Comparison of ENCODE assay signal across 1 cellular context in genomic region chr16:81633680-81634379, GRCh38.
TF ChIP-seq lines count a peak whose summit lies in the region.

No MANE protein-coding gene starts in this region.

TF ChIP-seq in K562, 482 proteins besides CTCF, POLR2A, EP300 and RAD21 (continued from another document and continues in another):
- TF ChIP-seq ZMIZ1 (IDR thresholded peaks at IDR 0.05; ENCODE audit: low read depth in 2 of 2, low read length in 2 of 2): peak in 1 of 2 experiments; percentile 47; a peak in 1 of 4 replicates
- no peak for TF ChIP-seq SMC3 (conservative IDR thresholded peaks at IDR 0.05; ENCODE audit: insufficient read depth, low read depth, low read length)
- TF ChIP-seq NCOR1 (IDR thresholded peaks at IDR 0.05): peak; percentile 78
- TF ChIP-seq ZNF347 (CRISPR knock-in tag; IDR thresholded peaks at IDR 0.05; ENCODE audit: low read depth): no peak
- TF ChIP-seq ZFPM2 (CRISPR knock-in tag; IDR thresholded peaks at IDR 0.05): no peak
- TF ChIP-seq JUND (IDR thresholded peaks at IDR 0.05; ENCODE audit: borderline replicate concordance, low read depth, low read length): peak; percentile 24; the same call in 1 of the 2 replicates
- no peak for TF ChIP-seq JUND (tag; IDR thresholded peaks at IDR 0.05; ENCODE audit: borderline replicate concordance, low read depth, low read length)
- no peak for TF ChIP-seq KAT7 (CRISPR knock-in tag; IDR thresholded peaks at IDR 0.05; ENCODE audit: borderline replicate concordance)
- TF ChIP-seq RCOR1 (IDR thresholded peaks at IDR 0.05; ENCODE audit: borderline replicate concordance in 1 of 2, low read depth in 2 of 2, low read length in 2 of 2): peak in 1 of 2 experiments; percentile 82; a peak in 2 of 4 replicates
- TF ChIP-seq NFIC (IDR thresholded peaks at IDR 0.05): peak; percentile 51
- no peak for TF ChIP-seq ATF4 (CRISPR knock-in tag; IDR thresholded peaks at IDR 0.05)
- TF ChIP-seq ZNF431 (CRISPR knock-in tag; IDR thresholded peaks at IDR 0.05): no peak
- TF ChIP-seq SAP30 (IDR thresholded peaks at IDR 0.05; ENCODE audit: borderline replicate concordance, insufficient read depth, low read depth, low read length, poor library complexity, severe bottlenecking): no peak
- TF ChIP-seq ZNF324 (CRISPR knock-in tag; IDR thresholded peaks at IDR 0.05): no peak
- TF ChIP-seq PHF21A (IDR thresholded peaks at IDR 0.05; ENCODE audit: borderline replicate concordance, low read depth): no peak
- TF ChIP-seq GATA2 (CRISPR knock-in tag; IDR thresholded peaks at IDR 0.05): peak; percentile 78
- 0 out of 2 replicates have a peak, but pooled peaks have one; percentile 43 for TF ChIP-seq PBX2 (CRISPR knock-in tag; IDR thresholded peaks at IDR 0.05; ENCODE audit: low read depth)
- peak; percentile 87 for TF ChIP-seq PBX2 (tag; conservative IDR thresholded peaks at IDR 0.05; ENCODE audit: low read depth)
- TF ChIP-seq HDAC2 (IDR thresholded peaks at IDR 0.05): 0 out of 2 replicates have a peak, but pooled peaks have one; percentile 50
- no peak for TF ChIP-seq ZNF140 (CRISPR knock-in tag; IDR thresholded peaks at IDR 0.05)
- peak; percentile 85 for TF ChIP-seq ARID1B (IDR thresholded peaks at IDR 0.05)
- TF ChIP-seq HDGF (IDR thresholded peaks at IDR 0.05): no peak
- TF ChIP-seq ZNF780A (CRISPR knock-in tag; IDR thresholded peaks at IDR 0.05): no peak
- TF ChIP-seq THRB (CRISPR knock-in tag; conservative IDR thresholded peaks at IDR 0.05): no peak
- peak; percentile 27; the same call in 1 of the 2 replicates for TF ChIP-seq MTA3 (IDR thresholded peaks at IDR 0.05; ENCODE audit: borderline replicate concordance)
- TF ChIP-seq RERE (CRISPR knock-in tag; IDR thresholded peaks at IDR 0.05; ENCODE audit: borderline replicate concordance): no peak
- no peak for TF ChIP-seq MAFK (IDR thresholded peaks at IDR 0.05; ENCODE audit: low read length)
- no peak for TF ChIP-seq ZBTB1 (CRISPR knock-in tag; IDR thresholded peaks at IDR 0.05; ENCODE audit: borderline replicate concordance, low read depth)
- no peak for TF ChIP-seq SMARCB1 (IDR thresholded peaks at IDR 0.05; ENCODE audit: insufficient read length, low read depth)
- TF ChIP-seq PHB2 (IDR thresholded peaks at IDR 0.05; ENCODE audit: low read depth): no peak; the same call in 1 of the 2 replicates
- peak; percentile 31; the same call in 1 of the 2 replicates for TF ChIP-seq ZNF584 (CRISPR knock-in tag; IDR thresholded peaks at IDR 0.05; ENCODE audit: low read depth)
- TF ChIP-seq ETV5 (CRISPR knock-in tag; IDR thresholded peaks at IDR 0.05; ENCODE audit: low read depth): no peak; the same call in 1 of the 2 replicates
- TF ChIP-seq SMARCE1 (IDR thresholded peaks at IDR 0.05): no peak; the same call in 1 of the 2 replicates
- TF ChIP-seq HMBOX1 (IDR thresholded peaks at IDR 0.05): no peak; the same call in 1 of the 2 replicates
- no peak for TF ChIP-seq COPS2 (conservative IDR thresholded peaks at IDR 0.05)
- TF ChIP-seq MEIS2 (IDR thresholded peaks at IDR 0.05; ENCODE audit: partially characterized antibody): peak; percentile 98
- peak; percentile 76; the same call in 1 of the 2 replicates for TF ChIP-seq DMBX1 (CRISPR knock-in tag; IDR thresholded peaks at IDR 0.05; ENCODE audit: borderline replicate concordance)
- peak; percentile 29; the same call in 1 of the 2 replicates for TF ChIP-seq GATAD2A (IDR thresholded peaks at IDR 0.05)
- no peak for TF ChIP-seq ZNF551 (CRISPR knock-in tag; IDR thresholded peaks at IDR 0.05)
- TF ChIP-seq STAT6 (CRISPR knock-in tag; IDR thresholded peaks at IDR 0.05): no peak
- TF ChIP-seq HDAC3 (IDR thresholded peaks at IDR 0.05; ENCODE audit: borderline replicate concordance, partially characterized antibody): peak; percentile 45
- no peak for TF ChIP-seq ZNF274 (IDR thresholded peaks at IDR 0.05; ENCODE audit: borderline replicate concordance, low read depth, low read length)
- TF ChIP-seq CBFA2T2 (conservative IDR thresholded peaks at IDR 0.05): peak; percentile 83
- TF ChIP-seq KLF1 (tag; IDR thresholded peaks at IDR 0.05): no peak
